ENCODE assay signal across 8 cellular contexts in genomic region chr22:38412435-38413084, GRCh38. TPM values are rescaled to one million over a fixed set of nuclear protein-coding genes. Genes with fewer than 3 reads are reported as not detected.
A peak's percentile ranks its signal among the peaks of the same experiment; 100 is the strongest.
DNase-seq lines count a peak whose midpoint lies in the region; ATAC-seq and TF ChIP-seq lines count a peak whose summit lies in the region.

No MANE protein-coding gene starts in this region.

- DNase-seq in activated gamma-delta T cell treated with Interleukin-2 at 50 U/mL for 16 hours = peak; percentile 36
- DNase-seq in activated gamma-delta T cell (lab: John Stamatoyannopoulos, UW) = no peak
- peak; percentile 78 for DNase-seq in activated CD8-positive, alpha-beta memory T cell treated with anti-CD3 and anti-CD28 coated beads for 24 hours
- DNase-seq in esophagus squamous epithelium (lab: John Stamatoyannopoulos, UW) = no peak
- DNase-seq in ovary = peak in 3 of 5 donors; percentile 41 to 64 (median 58)
- DNase-seq in NCI-H1105 treated with DMSO at 0.1 percent for 48 hours (lab: John Stamatoyannopoulos, UW) = no peak

- H3K4me3 ChIP-seq in esophagus squamous epithelium = peak overlapping the region in 3 of 4 donors; percentile 10 to 41 (median 27)
- H3K4me3 ChIP-seq in ovary = peak overlapping the region; percentile 2

- H3K9me3 ChIP-seq in esophagus squamous epithelium = no peaks in the 10 kb centered on the region
- no peaks in the 10 kb centered on the region for H3K9me3 ChIP-seq in ovary

- intact Hi-C loops in esophagus squamous epithelium (cut with DNase I) (no loop called here), ovary (cut with DNase I) (no loop called here)

- TF ChIP-seq POLR2A in esophagus squamous epithelium (IDR thresholded peaks at IDR 0.05) = no peak
- TF ChIP-seq POLR2A in ovary (IDR thresholded peaks at IDR 0.05) = no peak

- no peak for TF ChIP-seq EP300 in ovary (IDR thresholded peaks at IDR 0.05)

- H3K4me1 ChIP-seq in esophagus squamous epithelium (peaks cover 9 to 14% (median 11%) of the 10 kb centered on the region in 3 donors), ovary (ENCODE audit: insufficient read depth) (peaks cover 5% of the 10 kb centered on the region)

- H3K27ac ChIP-seq in esophagus squamous epithelium = no peak overlapping the region
- H3K27ac ChIP-seq in ovary = no peak overlapping the region

- 7 to 50% methylated on average over 2 to 14 of the region's 45 CpGs for WGBS in esophagus squamous epithelium, 2 donors
- 2 to 5% (median 3%) methylated on average over 35 to 45 of the region's 45 CpGs for WGBS in ovary, 3 donors

- H3K36me3 ChIP-seq in esophagus squamous epithelium (no peaks in the 10 kb centered on the region), ovary (no peaks in the 10 kb centered on the region)

- TF ChIP-seq CTCF in esophagus squamous epithelium (IDR thresholded peaks at IDR 0.05) (peak; percentile 51 to 76 (median 68)), ovary (IDR thresholded peaks at IDR 0.05) (peak in 2 of 3 donors; percentile 41 to 49)

- ATAC-seq in HG03571 (IDR thresholded peaks at IDR 0.05; ENCODE audit: unreplicated experiment) = no peak
- ATAC-seq in HG02885 (IDR thresholded peaks at IDR 0.05; ENCODE audit: poor library complexity, unreplicated experiment) = no peak

- H3K27me3 ChIP-seq in esophagus squamous epithelium (peaks cover 0 to 8% (median 0%) of the 10 kb centered on the region in 4 donors), ovary (no peaks in the 10 kb centered on the region)

RNA-seq across cellular contexts. Expression of gene KCNJ4, which starts 42.4 kb away (rescaled TPM):
- total RNA-seq in esophagus squamous epithelium (not detected), ovary (under 1 TPM in 1 of 7 donors, not detected in 6; 0.62 TPM)
- under 1 TPM in 1 of 2 donors, not detected in 1; 0.02 TPM for polyA plus RNA-seq in ovary

RNA-seq across cellular contexts. Expression of gene KDELR3, which starts 55.3 kb away (rescaled TPM):
- 1 to 10 TPM; 1.1 to 9.6 (median 1.9) TPM for total RNA-seq in esophagus squamous epithelium
- total RNA-seq in ovary = 1 to 10 TPM in 6 of 7 donors, under 1 TPM in 1; 0.81 to 8.3 (median 2.3) TPM
- 10 to 100 TPM in 1 of 2 donors, 1 to 10 TPM in 1; 2.4 to 26.9 TPM for polyA plus RNA-seq in ovary

Comparison
In these comparisons a context has a peak if more than half of its experiments do, and no peak if none do; other contexts are left out.
1. DNase-seq: peak in activated gamma-delta T cell treated with Interleukin-2 at 50 U/mL for 16 hours (single experiment), activated CD8-positive, alpha-beta memory T cell treated with anti-CD3 and anti-CD28 coated beads for 24 hours (single experiment) and ovary (3 of 5); none in activated gamma-delta T cell (single experiment), esophagus squamous epithelium (single experiment) and NCI-H1105 treated with DMSO at 0.1 percent for 48 hours (single experiment).